Comparison of ENCODE assay signal across 12 cellular contexts in genomic region chr5:38871790-38872551, GRCh38. TPM values are rescaled to one million over a fixed set of nuclear protein-coding genes. Genes with fewer than 3 reads are reported as not detected.
DNase-seq lines count a peak whose midpoint lies in the region; ATAC-seq and TF ChIP-seq lines count a peak whose summit lies in the region.
"Had no signal": no experiment of that assay in that cellular context is flagged by ENCODE, and none has a peak within 500 bp of the region (broad histone marks: within the 10 kb centered on the region; RNA-seq: fewer than 3 reads in every experiment).

No MANE protein-coding gene starts in this region.

- no peaks in the 10 kb centered on the region for H3K36me3 ChIP-seq in CD8-positive, alpha-beta memory T cell (ENCODE audit: insufficient read depth, low read length)
- H3K36me3 ChIP-seq: thyroid gland had no signal

- no peaks in the 10 kb centered on the region for H3K4me1 Mint-ChIP-seq in CD8-positive, alpha-beta memory T cell

- peak; percentile 98 for DNase-seq in AG10803 (ENCODE audit: low read depth)
- DNase-seq in NCI-H460 (ENCODE audit: extremely low read depth, low read depth): peak; percentile 87
- peak; percentile 99 for DNase-seq in non-pigmented ciliary epithelial cell (ENCODE audit: low read depth)
- no peak for DNase-seq in CD8-positive, alpha-beta memory T cell
- no peak for DNase-seq in NCI-H146 treated with DMSO at 0.1 percent for 48 hours (lab: John Stamatoyannopoulos, UW; ENCODE audit: unreplicated experiment)
- no peak for DNase-seq in activated CD8-positive, alpha-beta memory T cell treated with anti-CD3 and anti-CD28 coated beads, Interleukin-2, amount 50 U/mL, for 48 hours
- DNase-seq: activated T-cell treated with anti-CD3 and anti-CD28 coated beads, Interleukin-2, amount 50 U/mL, for 48 hours; SHP77 treated with DMSO at 0.1 percent for 48 hours; spleen; thyroid gland had no signal

- no peak overlapping the region for H3K27ac Mint-ChIP-seq in CD8-positive, alpha-beta memory T cell

- no peak overlapping the region for H3K27ac ChIP-seq in CD8-positive, alpha-beta memory T cell (ENCODE audit: low read depth, low read length)
- H3K27ac ChIP-seq: spleen, thyroid gland had no signal

- ATAC-seq in esophagus mucosa (peak; percentile 99), GM21717 (IDR thresholded peaks at IDR 0.05; ENCODE audit: unreplicated experiment) (no peak)

- POLR2A ChIA-PET in CD8-positive, alpha-beta memory T cell (lab: Charles Lee): no interaction called here

- CTCF ChIA-PET in CD8-positive, alpha-beta memory T cell (lab: Charles Lee): no interaction called here

- H3K27me3 Mint-ChIP-seq in CD8-positive, alpha-beta memory T cell: peaks cover 2 to 63% of the 10 kb centered on the region in 2 donors

- no peak for TF ChIP-seq CTCF in AG10803 (conservative IDR thresholded peaks at IDR 0.05; ENCODE audit: low read length)

- no peaks in the 10 kb centered on the region for H3K4me1 ChIP-seq in CD8-positive, alpha-beta memory T cell (ENCODE audit: insufficient read depth, low read length)

- no peak overlapping the region for H3K4me3 Mint-ChIP-seq in CD8-positive, alpha-beta memory T cell

- no peaks in the 10 kb centered on the region for H3K27me3 ChIP-seq in CD8-positive, alpha-beta memory T cell (ENCODE audit: insufficient read depth, low read length, poor library complexity, severe bottlenecking)
- H3K27me3 ChIP-seq: thyroid gland had no signal

- no peaks in the 10 kb centered on the region for H3K36me3 Mint-ChIP-seq in CD8-positive, alpha-beta memory T cell

- H3K9me3 ChIP-seq in CD8-positive, alpha-beta memory T cell (ENCODE audit: low read length): no peaks in the 10 kb centered on the region
- H3K9me3 ChIP-seq: spleen, thyroid gland had no signal

- peaks cover 0 to 3% (median 0%) of the 10 kb centered on the region in 5 donors for H3K9me3 Mint-ChIP-seq in CD8-positive, alpha-beta memory T cell

- H3K4me3 ChIP-seq in AG10803 (ENCODE audit: low read length): no peak overlapping the region
- no peak overlapping the region for H3K4me3 ChIP-seq in CD8-positive, alpha-beta memory T cell (ENCODE audit: low read length)
- H3K4me3 ChIP-seq: spleen, thyroid gland had no signal

RNA-seq across cellular contexts. Expression of gene OSMR, which starts 26.2 kb away (rescaled TPM):
- 79.4 and 82.8 TPM in 2 replicates for total RNA-seq in NCI-H460 (2014; rRNA removed; shearing (Covaris generic))
- 63.7 and 89.9 TPM in 2 replicates for polyA plus RNA-seq in NCI-H460 (2014; cell fraction: nucleus; rRNA removed)
- 23.1 TPM for total RNA-seq in esophagus mucosa
- not detected for total RNA-seq in CD8-positive, alpha-beta memory T cell
- polyA plus RNA-seq in CD8-positive, alpha-beta memory T cell: not detected

Comparison
In these comparisons a context has a peak if more than half of its experiments do, and no peak if none do; other contexts are left out.
1. DNase-seq: peak in AG10803 (single experiment), NCI-H460 (single experiment) and non-pigmented ciliary epithelial cell (single experiment); none in CD8-positive, alpha-beta memory T cell (0 of 5), NCI-H146 treated with DMSO at 0.1 percent for 48 hours (single experiment) and activated CD8-positive, alpha-beta memory T cell treated with anti-CD3 and anti-CD28 coated beads, Interleukin-2, amount 50 U/mL, for 48 hours (single experiment).
2. RNA of gene OSMR, which starts 26.2 kb away (total RNA-seq): 79.4 to 82.8 TPM in NCI-H460 and 23.1 TPM in esophagus mucosa (single experiment); not detected in CD8-positive, alpha-beta memory T cell; every median in the first group is over 10 times any median in the second.